ENCODE assay signal across 2 cellular contexts in the genomic region with DNA sequence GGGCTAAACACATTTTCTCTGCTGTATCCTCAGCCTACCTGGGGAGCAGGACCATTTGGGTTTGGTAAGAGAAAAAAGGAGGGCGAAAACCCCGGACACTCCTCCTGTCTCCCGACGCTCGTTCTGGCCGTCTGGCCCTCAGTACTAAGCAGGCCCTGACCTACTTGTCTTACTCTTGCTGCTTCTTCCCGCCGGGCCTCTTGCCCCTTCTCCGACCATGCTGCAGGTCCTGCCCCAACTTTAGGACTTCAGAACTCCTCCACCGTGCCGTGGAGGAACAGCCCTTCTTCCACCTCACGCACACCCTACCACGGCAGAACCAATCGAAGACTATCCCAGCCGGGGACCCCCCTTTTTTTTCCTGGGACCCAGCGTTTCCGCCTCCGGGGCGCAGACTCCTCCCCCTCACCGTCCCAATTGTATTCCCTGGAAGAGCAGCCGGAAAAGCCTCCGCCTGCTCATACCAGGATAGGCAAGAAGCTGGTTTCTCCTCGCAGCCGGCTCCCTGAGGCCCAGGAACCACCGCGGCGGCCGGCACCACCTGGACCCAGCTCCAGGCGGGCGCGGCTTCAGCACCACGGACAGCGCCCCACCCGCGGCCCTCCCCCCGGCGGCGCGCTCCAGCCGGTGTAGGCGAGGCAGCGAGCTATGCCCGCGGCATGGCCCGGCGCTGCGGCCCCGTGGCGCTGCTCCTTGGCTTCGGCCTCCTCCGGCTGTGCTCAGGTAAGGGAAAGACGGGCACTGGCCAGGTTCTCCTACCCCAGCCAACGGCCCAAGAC.
TF ChIP-seq lines count a peak whose summit lies in the region.

A gene with protein sequence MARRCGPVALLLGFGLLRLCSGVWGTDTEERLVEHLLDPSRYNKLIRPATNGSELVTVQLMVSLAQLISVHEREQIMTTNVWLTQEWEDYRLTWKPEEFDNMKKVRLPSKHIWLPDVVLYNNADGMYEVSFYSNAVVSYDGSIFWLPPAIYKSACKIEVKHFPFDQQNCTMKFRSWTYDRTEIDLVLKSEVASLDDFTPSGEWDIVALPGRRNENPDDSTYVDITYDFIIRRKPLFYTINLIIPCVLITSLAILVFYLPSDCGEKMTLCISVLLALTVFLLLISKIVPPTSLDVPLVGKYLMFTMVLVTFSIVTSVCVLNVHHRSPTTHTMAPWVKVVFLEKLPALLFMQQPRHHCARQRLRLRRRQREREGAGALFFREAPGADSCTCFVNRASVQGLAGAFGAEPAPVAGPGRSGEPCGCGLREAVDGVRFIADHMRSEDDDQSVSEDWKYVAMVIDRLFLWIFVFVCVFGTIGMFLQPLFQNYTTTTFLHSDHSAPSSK (plus strand): TSS at position 393 of the 779 bp plus-strand sequence. CDS start 267 bp downstream, at position 660.

TF ChIP-seq in HEK293T, 16 proteins besides CTCF, POLR2A, EP300 and RAD21:
- TF ChIP-seq FOXK2 (IDR thresholded peaks at IDR 0.05): no peak
- no peak for TF ChIP-seq ELF4 (IDR thresholded peaks at IDR 0.05)
- TF ChIP-seq SP1 (IDR thresholded peaks at IDR 0.05): no peak
- TF ChIP-seq LEF1 (IDR thresholded peaks at IDR 0.05; ENCODE audit: borderline replicate concordance): no peak
- TF ChIP-seq, protein P1, sequence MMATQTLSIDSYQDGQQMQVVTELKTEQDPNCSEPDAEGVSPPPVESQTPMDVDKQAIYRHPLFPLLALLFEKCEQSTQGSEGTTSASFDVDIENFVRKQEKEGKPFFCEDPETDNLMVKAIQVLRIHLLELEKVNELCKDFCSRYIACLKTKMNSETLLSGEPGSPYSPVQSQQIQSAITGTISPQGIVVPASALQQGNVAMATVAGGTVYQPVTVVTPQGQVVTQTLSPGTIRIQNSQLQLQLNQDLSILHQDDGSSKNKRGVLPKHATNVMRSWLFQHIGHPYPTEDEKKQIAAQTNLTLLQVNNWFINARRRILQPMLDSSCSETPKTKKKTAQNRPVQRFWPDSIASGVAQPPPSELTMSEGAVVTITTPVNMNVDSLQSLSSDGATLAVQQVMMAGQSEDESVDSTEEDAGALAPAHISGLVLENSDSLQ (IDR thresholded peaks at IDR 0.05): no peak
- no peak for TF ChIP-seq BHLHE40 (IDR thresholded peaks at IDR 0.05; ENCODE audit: borderline replicate concordance)
- no peak for TF ChIP-seq TARDBP (IDR thresholded peaks at IDR 0.05)
- TF ChIP-seq NFRKB (IDR thresholded peaks at IDR 0.05): no peak
- no peak for TF ChIP-seq FOXM1 (IDR thresholded peaks at IDR 0.05; ENCODE audit: borderline replicate concordance)
- no peak for TF ChIP-seq SUZ12 (IDR thresholded peaks at IDR 0.05)
- no peak for TF ChIP-seq L3MBTL2 (conservative IDR thresholded peaks at IDR 0.05)

TF ChIP-seq in H1, 55 proteins besides CTCF, POLR2A, EP300 and RAD21:
- TF ChIP-seq, protein P2, sequence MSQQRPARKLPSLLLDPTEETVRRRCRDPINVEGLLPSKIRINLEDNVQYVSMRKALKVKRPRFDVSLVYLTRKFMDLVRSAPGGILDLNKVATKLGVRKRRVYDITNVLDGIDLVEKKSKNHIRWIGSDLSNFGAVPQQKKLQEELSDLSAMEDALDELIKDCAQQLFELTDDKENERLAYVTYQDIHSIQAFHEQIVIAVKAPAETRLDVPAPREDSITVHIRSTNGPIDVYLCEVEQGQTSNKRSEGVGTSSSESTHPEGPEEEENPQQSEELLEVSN (IDR thresholded peaks at IDR 0.05): peak; percentile 56
- TF ChIP-seq CBX5 (IDR thresholded peaks at IDR 0.05; ENCODE audit: low read depth, low read length) (no peak), EGR1 (IDR thresholded peaks at IDR 0.05; ENCODE audit: borderline replicate concordance, low read depth, low read length) (0 out of 2 replicates have a peak, but pooled peaks have one; percentile 15), CREB1 (IDR thresholded peaks at IDR 0.05) (0 out of 2 replicates have a peak, but pooled peaks have one; percentile 6), ASH2L (IDR thresholded peaks at IDR 0.05; ENCODE audit: low read length) (no peak), RXRA (IDR thresholded peaks at IDR 0.05; ENCODE audit: insufficient read depth, low read depth, low read length) (no peak), KDM5A (IDR thresholded peaks at IDR 0.05; ENCODE audit: low read length) (no peak), SIRT6 (IDR thresholded peaks at IDR 0.05; ENCODE audit: low read length) (no peak), SP4 (IDR thresholded peaks at IDR 0.05; ENCODE audit: low read length) (no peak), TAF1 (IDR thresholded peaks at IDR 0.05; ENCODE audit: low read depth, low read length) (peak; percentile 51; the same call in 1 of the 2 replicates), HDAC6 (IDR thresholded peaks at IDR 0.05; ENCODE audit: low read depth, low read length) (no peak), BRCA1 (IDR thresholded peaks at IDR 0.05; ENCODE audit: low read depth, low read length) (no peak), KDM4A (IDR thresholded peaks at IDR 0.05; ENCODE audit: low read depth, low read length, severe bottlenecking) (no peak), POLR2AphosphoS5 (IDR thresholded peaks at IDR 0.05; ENCODE audit: low read depth, low read length) (peak; percentile 67), NANOG (IDR thresholded peaks at IDR 0.05; ENCODE audit: insufficient read depth, low read depth, low read length, poor library complexity, severe bottlenecking) (no peak), BCL11A (IDR thresholded peaks at IDR 0.05; ENCODE audit: low read depth in 2 of 2, low read length in 2 of 2) (no peak), TBP (IDR thresholded peaks at IDR 0.05; ENCODE audit: low read depth, low read length) (peak; percentile 16), RBBP5 (IDR thresholded peaks at IDR 0.05; ENCODE audit: borderline replicate concordance, low read depth, low read length) (no peak), TCF12 (IDR thresholded peaks at IDR 0.05; ENCODE audit: low read depth, low read length) (0 out of 2 replicates have a peak, but pooled peaks have one; percentile 47), POU5F1 (IDR thresholded peaks at IDR 0.05; ENCODE audit: low read depth, low read length) (no peak), SIN3A (conservative IDR thresholded peaks at IDR 0.05 in 1 of 2, IDR thresholded peaks at IDR 0.05 in 1 of 2; ENCODE audit: low read depth in 1 of 2, low read length in 2 of 2) (peak; percentile 80 to 98; a peak in 3 of 4 replicates), MAFK (IDR thresholded peaks at IDR 0.05; ENCODE audit: low read depth, low read length) (no peak), SP2 (IDR thresholded peaks at IDR 0.05; ENCODE audit: low read length) (no peak), TAF7 (optimal IDR thresholded peaks at IDR 0.05; ENCODE audit: borderline replicate concordance, low read depth, low read length) (peak; percentile 18), SIX5 (IDR thresholded peaks at IDR 0.05; ENCODE audit: low read depth, low read length) (no peak), JUN (IDR thresholded peaks at IDR 0.05; ENCODE audit: low read depth, low read length) (no peak), PHF8 (conservative IDR thresholded peaks at IDR 0.05; ENCODE audit: low read depth, low read length) (0 out of 2 replicates have a peak, but pooled peaks have one; percentile 18), HDAC2 (IDR thresholded peaks at IDR 0.05; ENCODE audit: borderline replicate concordance in 1 of 2, low read depth in 2 of 2, low read length in 2 of 2) (peak; percentile 46 to 97; a peak in 1 of 4 replicates), TEAD4 (IDR thresholded peaks at IDR 0.05; ENCODE audit: low read depth, low read length) (no peak), BACH1 (IDR thresholded peaks at IDR 0.05; ENCODE audit: low read length) (no peak), FOSL1 (IDR thresholded peaks at IDR 0.05; ENCODE audit: insufficient read depth, low read depth, low read length) (no peak), SP1 (IDR thresholded peaks at IDR 0.05; ENCODE audit: low read depth, low read length) (peak; percentile 22; the same call in 1 of the 2 replicates), CHD1 (IDR thresholded peaks at IDR 0.05; ENCODE audit: low read depth, low read length) (no peak), SRF (IDR thresholded peaks at IDR 0.05; ENCODE audit: low read depth, low read length) (no peak), RFX5 (IDR thresholded peaks at IDR 0.05; ENCODE audit: borderline replicate concordance, low read depth, low read length) (no peak), KDM1A (IDR thresholded peaks at IDR 0.05; ENCODE audit: borderline replicate concordance, low read length) (no peak), YY1 (IDR thresholded peaks at IDR 0.05; ENCODE audit: low read depth, low read length) (no peak), JUND (IDR thresholded peaks at IDR 0.05; ENCODE audit: low read length) (no peak), CHD2 (IDR thresholded peaks at IDR 0.05; ENCODE audit: low read length) (no peak), SAP30 (IDR thresholded peaks at IDR 0.05; ENCODE audit: insufficient read depth, insufficient replicate concordance, low read length) (peak; percentile 58)
- TF ChIP-seq, protein P3, sequence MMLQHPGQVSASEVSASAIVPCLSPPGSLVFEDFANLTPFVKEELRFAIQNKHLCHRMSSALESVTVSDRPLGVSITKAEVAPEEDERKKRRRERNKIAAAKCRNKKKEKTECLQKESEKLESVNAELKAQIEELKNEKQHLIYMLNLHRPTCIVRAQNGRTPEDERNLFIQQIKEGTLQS (IDR thresholded peaks at IDR 0.05; ENCODE audit: insufficient read depth, low read depth, low read length): no peak
- TF ChIP-seq, protein P4, sequence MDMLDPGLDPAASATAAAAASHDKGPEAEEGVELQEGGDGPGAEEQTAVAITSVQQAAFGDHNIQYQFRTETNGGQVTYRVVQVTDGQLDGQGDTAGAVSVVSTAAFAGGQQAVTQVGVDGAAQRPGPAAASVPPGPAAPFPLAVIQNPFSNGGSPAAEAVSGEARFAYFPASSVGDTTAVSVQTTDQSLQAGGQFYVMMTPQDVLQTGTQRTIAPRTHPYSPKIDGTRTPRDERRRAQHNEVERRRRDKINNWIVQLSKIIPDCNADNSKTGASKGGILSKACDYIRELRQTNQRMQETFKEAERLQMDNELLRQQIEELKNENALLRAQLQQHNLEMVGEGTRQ (IDR thresholded peaks at IDR 0.05; ENCODE audit: low read length): no peak
- TF ChIP-seq, protein P5, sequence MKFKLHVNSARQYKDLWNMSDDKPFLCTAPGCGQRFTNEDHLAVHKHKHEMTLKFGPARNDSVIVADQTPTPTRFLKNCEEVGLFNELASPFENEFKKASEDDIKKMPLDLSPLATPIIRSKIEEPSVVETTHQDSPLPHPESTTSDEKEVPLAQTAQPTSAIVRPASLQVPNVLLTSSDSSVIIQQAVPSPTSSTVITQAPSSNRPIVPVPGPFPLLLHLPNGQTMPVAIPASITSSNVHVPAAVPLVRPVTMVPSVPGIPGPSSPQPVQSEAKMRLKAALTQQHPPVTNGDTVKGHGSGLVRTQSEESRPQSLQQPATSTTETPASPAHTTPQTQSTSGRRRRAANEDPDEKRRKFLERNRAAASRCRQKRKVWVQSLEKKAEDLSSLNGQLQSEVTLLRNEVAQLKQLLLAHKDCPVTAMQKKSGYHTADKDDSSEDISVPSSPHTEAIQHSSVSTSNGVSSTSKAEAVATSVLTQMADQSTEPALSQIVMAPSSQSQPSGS (IDR thresholded peaks at IDR 0.05; ENCODE audit: low read length): no peak
- TF ChIP-seq, protein P6, sequence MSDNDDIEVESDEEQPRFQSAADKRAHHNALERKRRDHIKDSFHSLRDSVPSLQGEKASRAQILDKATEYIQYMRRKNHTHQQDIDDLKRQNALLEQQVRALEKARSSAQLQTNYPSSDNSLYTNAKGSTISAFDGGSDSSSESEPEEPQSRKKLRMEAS (IDR thresholded peaks at IDR 0.05): peak; percentile 90
